Comparison of ENCODE assay signal across 1 cellular context in the genomic region with DNA sequence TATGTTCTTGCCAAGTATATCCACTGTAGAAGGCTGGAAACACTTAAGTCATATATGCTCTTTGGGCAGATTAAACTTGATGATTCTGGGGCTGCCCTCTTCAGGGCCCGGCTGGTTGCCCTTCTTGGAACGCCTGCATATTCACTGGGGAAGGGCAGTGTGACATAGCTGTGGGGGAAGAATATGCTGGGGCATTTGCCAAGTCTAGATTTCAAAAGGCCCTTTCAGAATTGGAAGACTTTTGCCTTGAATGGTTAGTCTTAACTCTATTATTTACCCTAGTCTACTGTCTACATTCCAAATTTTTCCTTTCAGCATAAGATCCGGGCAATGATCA.
TF ChIP-seq lines count a peak whose summit lies in the region.

No MANE protein-coding gene starts in this region.

TF ChIP-seq in IMR-90, 13 proteins besides CTCF, POLR2A, EP300 and RAD21:
- TF ChIP-seq, protein P1, sequence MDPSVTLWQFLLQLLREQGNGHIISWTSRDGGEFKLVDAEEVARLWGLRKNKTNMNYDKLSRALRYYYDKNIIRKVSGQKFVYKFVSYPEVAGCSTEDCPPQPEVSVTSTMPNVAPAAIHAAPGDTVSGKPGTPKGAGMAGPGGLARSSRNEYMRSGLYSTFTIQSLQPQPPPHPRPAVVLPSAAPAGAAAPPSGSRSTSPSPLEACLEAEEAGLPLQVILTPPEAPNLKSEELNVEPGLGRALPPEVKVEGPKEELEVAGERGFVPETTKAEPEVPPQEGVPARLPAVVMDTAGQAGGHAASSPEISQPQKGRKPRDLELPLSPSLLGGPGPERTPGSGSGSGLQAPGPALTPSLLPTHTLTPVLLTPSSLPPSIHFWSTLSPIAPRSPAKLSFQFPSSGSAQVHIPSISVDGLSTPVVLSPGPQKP (IDR thresholded peaks at IDR 0.05; ENCODE audit: borderline replicate concordance, low read depth, low read length): no peak
- no peak for TF ChIP-seq NFE2L2 (IDR thresholded peaks at IDR 0.05; ENCODE audit: low read depth, low read length)
- TF ChIP-seq BHLHE40 (IDR thresholded peaks at IDR 0.05; ENCODE audit: low read depth, low read length): no peak
- no peak for TF ChIP-seq RCOR1 (IDR thresholded peaks at IDR 0.05; ENCODE audit: insufficient replicate concordance, low read length)
- TF ChIP-seq, protein P2, sequence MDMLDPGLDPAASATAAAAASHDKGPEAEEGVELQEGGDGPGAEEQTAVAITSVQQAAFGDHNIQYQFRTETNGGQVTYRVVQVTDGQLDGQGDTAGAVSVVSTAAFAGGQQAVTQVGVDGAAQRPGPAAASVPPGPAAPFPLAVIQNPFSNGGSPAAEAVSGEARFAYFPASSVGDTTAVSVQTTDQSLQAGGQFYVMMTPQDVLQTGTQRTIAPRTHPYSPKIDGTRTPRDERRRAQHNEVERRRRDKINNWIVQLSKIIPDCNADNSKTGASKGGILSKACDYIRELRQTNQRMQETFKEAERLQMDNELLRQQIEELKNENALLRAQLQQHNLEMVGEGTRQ (IDR thresholded peaks at IDR 0.05; ENCODE audit: low read depth, low read length): no peak
- TF ChIP-seq SMC3 (IDR thresholded peaks at IDR 0.05; ENCODE audit: low read depth, low read length): no peak
- no peak for TF ChIP-seq MAFK (IDR thresholded peaks at IDR 0.05; ENCODE audit: low read depth, low read length)
- no peak for TF ChIP-seq MAZ (IDR thresholded peaks at IDR 0.05; ENCODE audit: borderline replicate concordance, low read depth, low read length)
